Comparison of ENCODE assay signal across 10 cellular contexts in genomic region chr1:233364695-233365539, GRCh38. TPM values are rescaled to one million over a fixed set of nuclear protein-coding genes. Genes with fewer than 3 reads are reported as not detected.
DNase-seq lines count a peak whose midpoint lies in the region; ATAC-seq and TF ChIP-seq lines count a peak whose summit lies in the region.
"Had no signal": no experiment of that assay in that cellular context is flagged by ENCODE, and none has a peak within 500 bp of the region (broad histone marks: within the 10 kb centered on the region; RNA-seq: fewer than 3 reads in every experiment).

No MANE protein-coding gene starts in this region.

- DNase-seq in DMS53 (lab: John Stamatoyannopoulos, UW) (peak; percentile 50), DMS53 treated with DMSO at 0.1 percent for 48 hours (lab: John Stamatoyannopoulos, UW; ENCODE audit: unreplicated experiment) (no peak), NCI-H1694 treated with DMSO at 0.1 percent for 48 hours (lab: John Stamatoyannopoulos, UW) (peak; percentile 32), dorsolateral prefrontal cortex (no peak), putamen (ENCODE audit: low spot score) (peak; percentile 8), Ammon's horn (ENCODE audit: low spot score) (no peak)

- intact Hi-C loops in dorsolateral prefrontal cortex (cut with DNase I), result no loop called here

- no peaks in the 10 kb centered on the region for H3K27me3 ChIP-seq in dorsolateral prefrontal cortex
- H3K27me3 ChIP-seq: BLaER1 had no signal

- no peak overlapping the region for H3K27ac ChIP-seq in dorsolateral prefrontal cortex
- H3K27ac ChIP-seq: BLaER1 had no signal

- ATAC-seq in HG02610 (IDR thresholded peaks at IDR 0.05; ENCODE audit: unreplicated experiment) (no peak), HG02973 (IDR thresholded peaks at IDR 0.05; ENCODE audit: unreplicated experiment) (no peak)
- ATAC-seq: naive thymus-derived CD4-positive, alpha-beta T cell had no signal

- peak; percentile 51 to 91 (median 72) for TF ChIP-seq CTCF in dorsolateral prefrontal cortex (IDR thresholded peaks at IDR 0.05 in 54 of 56, conservative IDR thresholded peaks at IDR 0.05 in 2 of 56; ENCODE audit: low read depth in 1 of 56, partially characterized antibody in 56 of 56)

- no peak overlapping the region for H3K4me3 ChIP-seq in dorsolateral prefrontal cortex
- H3K4me3 ChIP-seq: BLaER1 had no signal

RNA-seq across cellular contexts. Expression of gene MAP3K21, which starts 37.4 kb away (rescaled TPM):
- total RNA-seq in dorsolateral prefrontal cortex, result 10 to 100 TPM in 16 of 120 experiments, 1 to 10 TPM in 104; 4.0 to 12.8 (median 7.9) TPM

Comparison
In these comparisons a context has a peak if more than half of its experiments do, and no peak if none do; other contexts are left out.
1. DNase-seq: peak in DMS53 (single experiment), NCI-H1694 treated with DMSO at 0.1 percent for 48 hours (single experiment) and putamen (single experiment); none in DMS53 treated with DMSO at 0.1 percent for 48 hours (single experiment), dorsolateral prefrontal cortex (0 of 10) and Ammon's horn (single experiment).